17 cellular contexts compared by ENCODE assay signal in genomic region chr2:113184531-113185230, GRCh38. TPM values are rescaled to one million over a fixed set of nuclear protein-coding genes. Genes with fewer than 3 reads are reported as not detected.
DNase-seq lines count a peak whose midpoint lies in the region; ATAC-seq and TF ChIP-seq lines count a peak whose summit lies in the region.
"Had no signal": no experiment of that assay in that cellular context is flagged by ENCODE, and none has a peak within 500 bp of the region (broad histone marks: within the 10 kb centered on the region; RNA-seq: fewer than 3 reads in every experiment).

No MANE protein-coding gene starts in this region.

- no peak for TF ChIP-seq CTCF in activated B cell treated with CpG ODN at 0.5 μM for 24 hours (IDR thresholded peaks at IDR 0.05)

- POLR2A ChIA-PET in activated B cell treated with CpG ODN at 0.5 μM for 24 hours (lab: Charles Lee), result interaction anchor here (0.7 to 1.5 kb wide), 2 partner anchors 10 to 13 kb away, joined by 9 to 12 read pairs; partner anchors contain the start of gene PSD4

- CTCF ChIA-PET in activated CD8-positive, alpha-beta memory T cell treated with anti-CD3 and anti-CD28 coated beads, Interleukin-2, amount 10 ng/mL, durations not matched to agents 7 days and 5 days (lab: Charles Lee), result interaction anchor here (4.3 to 12.6 kb wide), 3 partner anchors 12 to 45 kb away, joined by 19 to 177 read pairs (median 107); partner anchors contain the start of gene PSD4
- CTCF ChIA-PET in activated B cell treated with CpG ODN at 0.5 μM for 24 hours (lab: Charles Lee), result interaction anchor here (1.4 to 2.4 kb wide), 2 partner anchors 20 to 47 kb away, joined by 4 to 16 read pairs; no protein-coding TSS in a partner anchor

- intact Hi-C loops in activated B cell treated with CpG ODN at 0.5 μM for 24 hours (cut with micrococcal nuclease), result no loop called here

- ATAC-seq in activated CD8-positive, alpha-beta memory T cell treated with anti-CD3 and anti-CD28 coated beads, Interleukin-2, amount 10 ng/mL, durations not matched to agents 7 days and 5 days, result no peak
- ATAC-seq in activated B cell treated with CpG ODN at 0.5 μM for 24 hours (ENCODE audit: low read depth), result no peak
- ATAC-seq in effector memory CD8-positive, alpha-beta T cell (replicated peaks), result no peak
- no peak for ATAC-seq in stimulated activated memory B cell treated with anti-CD40 and anti-IgM and Interleukin-4, amounts not matched to agents 10 μg/mL and 1 μg/mL and 100 μg/mL, for 72 hours
- no peak for ATAC-seq in HG03469 (IDR thresholded peaks at IDR 0.05; ENCODE audit: unreplicated experiment)
- ATAC-seq: gastroesophageal sphincter had no signal

- no peaks in the 10 kb centered on the region for H3K27me3 Mint-ChIP-seq in activated CD8-positive, alpha-beta memory T cell treated with anti-CD3 and anti-CD28 coated beads, Interleukin-2, amount 10 ng/mL, durations not matched to agents 7 days and 5 days
- no peaks in the 10 kb centered on the region for H3K27me3 Mint-ChIP-seq in activated B cell treated with CpG ODN at 0.5 μM for 24 hours
- no peaks in the 10 kb centered on the region for H3K27me3 Mint-ChIP-seq in effector memory CD8-positive, alpha-beta T cell
- no peaks in the 10 kb centered on the region for H3K27me3 Mint-ChIP-seq in stimulated activated memory B cell treated with anti-CD40 and anti-IgM and Interleukin-4, amounts not matched to agents 10 μg/mL and 1 μg/mL and 100 μg/mL, for 72 hours
- H3K27me3 Mint-ChIP-seq: type B pancreatic cell had no signal

- H3K27ac Mint-ChIP-seq in activated CD8-positive, alpha-beta memory T cell treated with anti-CD3 and anti-CD28 coated beads, Interleukin-2, amount 10 ng/mL, durations not matched to agents 7 days and 5 days, result peak overlapping the region; percentile 56
- peak overlapping the region; percentile 36 for H3K27ac Mint-ChIP-seq in activated B cell treated with CpG ODN at 0.5 μM for 24 hours
- H3K27ac Mint-ChIP-seq in effector memory CD8-positive, alpha-beta T cell, result peak overlapping the region; percentile 92 to 97
- peak overlapping the region; percentile 68 for H3K27ac Mint-ChIP-seq in stimulated activated memory B cell treated with anti-CD40 and anti-IgM and Interleukin-4, amounts not matched to agents 10 μg/mL and 1 μg/mL and 100 μg/mL, for 72 hours
- H3K27ac Mint-ChIP-seq: type B pancreatic cell had no signal

- H3K9me3 Mint-ChIP-seq in activated CD8-positive, alpha-beta memory T cell treated with anti-CD3 and anti-CD28 coated beads, Interleukin-2, amount 10 ng/mL, durations not matched to agents 7 days and 5 days (ENCODE audit: low read depth), result no peaks in the 10 kb centered on the region
- no peaks in the 10 kb centered on the region for H3K9me3 Mint-ChIP-seq in activated B cell treated with CpG ODN at 0.5 μM for 24 hours
- H3K9me3 Mint-ChIP-seq in effector memory CD8-positive, alpha-beta T cell, result no peaks in the 10 kb centered on the region
- no peaks in the 10 kb centered on the region for H3K9me3 Mint-ChIP-seq in stimulated activated memory B cell treated with anti-CD40 and anti-IgM and Interleukin-4, amounts not matched to agents 10 μg/mL and 1 μg/mL and 100 μg/mL, for 72 hours
- H3K9me3 Mint-ChIP-seq: type B pancreatic cell had no signal

- DNase-seq in activated CD8-positive, alpha-beta memory T cell treated with anti-CD3 and anti-CD28 coated beads, Interleukin-2, amount 10 ng/mL, durations not matched to agents 7 days and 5 days, result no peak
- no peak for DNase-seq in activated CD8-positive, alpha-beta memory T cell treated with anti-CD3 and anti-CD28 coated beads, Interleukin-2, amount 50 U/mL, for 48 hours
- no peak for DNase-seq in activated B cell treated with CpG ODN at 0.5 μM for 24 hours
- no peak for DNase-seq in effector memory CD8-positive, alpha-beta T cell
- no peak for DNase-seq in NCI-H187 (lab: John Stamatoyannopoulos, UW)
- DNase-seq in stimulated activated naive CD4-positive, alpha-beta T cell treated with Interleukin-2 at 50 U/mL for 16 hours (lab: John Stamatoyannopoulos, UW), result no peak
- DNase-seq: ACHN, dermis blood vessel endothelial cell, DMS79 treated with DMSO at 0.1 percent for 48 hours, GM23248, NCI-H1694, NCI-H446, occipital lobe had no signal

- H3K36me3 Mint-ChIP-seq in activated CD8-positive, alpha-beta memory T cell treated with anti-CD3 and anti-CD28 coated beads, Interleukin-2, amount 10 ng/mL, durations not matched to agents 7 days and 5 days, result peaks cover 59% of the 10 kb centered on the region
- peaks cover 71% of the 10 kb centered on the region for H3K36me3 Mint-ChIP-seq in activated B cell treated with CpG ODN at 0.5 μM for 24 hours (ENCODE audit: low read depth)
- H3K36me3 Mint-ChIP-seq in effector memory CD8-positive, alpha-beta T cell (ENCODE audit: insufficient read depth), result peaks cover 47% of the 10 kb centered on the region
- peaks cover 61% of the 10 kb centered on the region for H3K36me3 Mint-ChIP-seq in stimulated activated memory B cell treated with anti-CD40 and anti-IgM and Interleukin-4, amounts not matched to agents 10 μg/mL and 1 μg/mL and 100 μg/mL, for 72 hours
- H3K36me3 Mint-ChIP-seq: type B pancreatic cell had no signal

- no peak overlapping the region for H3K4me3 Mint-ChIP-seq in activated CD8-positive, alpha-beta memory T cell treated with anti-CD3 and anti-CD28 coated beads, Interleukin-2, amount 10 ng/mL, durations not matched to agents 7 days and 5 days
- H3K4me3 Mint-ChIP-seq in activated B cell treated with CpG ODN at 0.5 μM for 24 hours, result no peak overlapping the region
- peak overlapping the region; percentile 44 to 48 for H3K4me3 Mint-ChIP-seq in effector memory CD8-positive, alpha-beta T cell
- H3K4me3 Mint-ChIP-seq in stimulated activated memory B cell treated with anti-CD40 and anti-IgM and Interleukin-4, amounts not matched to agents 10 μg/mL and 1 μg/mL and 100 μg/mL, for 72 hours, result no peak overlapping the region
- H3K4me3 Mint-ChIP-seq: type B pancreatic cell had no signal

- peaks cover 84% of the 10 kb centered on the region for H3K4me1 Mint-ChIP-seq in activated CD8-positive, alpha-beta memory T cell treated with anti-CD3 and anti-CD28 coated beads, Interleukin-2, amount 10 ng/mL, durations not matched to agents 7 days and 5 days
- H3K4me1 Mint-ChIP-seq in activated B cell treated with CpG ODN at 0.5 μM for 24 hours, result peaks cover 77% of the 10 kb centered on the region
- H3K4me1 Mint-ChIP-seq in effector memory CD8-positive, alpha-beta T cell (ENCODE audit: low read depth in 2 of 2), result peaks cover 70 to 79% of the 10 kb centered on the region in 2 donors
- peaks cover 95% of the 10 kb centered on the region for H3K4me1 Mint-ChIP-seq in stimulated activated memory B cell treated with anti-CD40 and anti-IgM and Interleukin-4, amounts not matched to agents 10 μg/mL and 1 μg/mL and 100 μg/mL, for 72 hours

RNA-seq across cellular contexts. Expression of gene PSD4, which starts 10.9 kb away (rescaled TPM):
- 100 to 1,000 TPM; 314 to 388 TPM for total RNA-seq in activated CD8-positive, alpha-beta memory T cell treated with anti-CD3 and anti-CD28 coated beads, Interleukin-2, amount 10 ng/mL, durations not matched to agents 7 days and 5 days
- total RNA-seq in activated B cell treated with CpG ODN at 0.5 μM for 24 hours, result 161 and 182 TPM in 2 replicates

RNA-seq across cellular contexts. Expression of gene IL1RN, which starts 57.3 kb away (rescaled TPM):
- 1 to 10 TPM; 1.8 TPM for total RNA-seq in activated CD8-positive, alpha-beta memory T cell treated with anti-CD3 and anti-CD28 coated beads, Interleukin-2, amount 10 ng/mL, durations not matched to agents 7 days and 5 days
- total RNA-seq in activated B cell treated with CpG ODN at 0.5 μM for 24 hours, result 0.32 TPM in 1 of 2 replicates, not detected in the other
- total RNA-seq: GM23248, occipital lobe had no signal

Comparison
In these comparisons a context has a peak if more than half of its experiments do, and no peak if none do; other contexts are left out.
1. H3K27ac Mint-ChIP-seq: peak in every context shown above with its lines; median percentile 94 in effector memory CD8-positive, alpha-beta T cell; 68 in stimulated activated memory B cell treated with anti-CD40 and anti-IgM and Interleukin-4, amounts not matched to agents 10 μg/mL and 1 μg/mL and 100 μg/mL, for 72 hours; 56 in activated CD8-positive, alpha-beta memory T cell treated with anti-CD3 and anti-CD28 coated beads, Interleukin-2, amount 10 ng/mL, durations not matched to agents 7 days and 5 days; 36 in activated B cell treated with CpG ODN at 0.5 μM for 24 hours.
2. H3K4me3 Mint-ChIP-seq: peak in effector memory CD8-positive, alpha-beta T cell (2 of 2); none in activated CD8-positive, alpha-beta memory T cell treated with anti-CD3 and anti-CD28 coated beads, Interleukin-2, amount 10 ng/mL, durations not matched to agents 7 days and 5 days (single experiment), activated B cell treated with CpG ODN at 0.5 μM for 24 hours (single experiment) and stimulated activated memory B cell treated with anti-CD40 and anti-IgM and Interleukin-4, amounts not matched to agents 10 μg/mL and 1 μg/mL and 100 μg/mL, for 72 hours (single experiment).